Comparison of ENCODE assay signal across 1 cellular context in genomic region chr20:50413088-50413500, GRCh38.
TF ChIP-seq lines count a peak whose summit lies in the region.

No MANE protein-coding gene starts in this region.

TF ChIP-seq in HepG2, 621 proteins besides CTCF, POLR2A, EP300 and RAD21 (continued from another document and continues in another):
- TF ChIP-seq PLSCR1 (CRISPR knock-in tag; IDR thresholded peaks at IDR 0.05; ENCODE audit: borderline replicate concordance) (no peak), EED (CRISPR knock-in tag; IDR thresholded peaks at IDR 0.05) (no peak), ZNF12 (CRISPR knock-in tag; IDR thresholded peaks at IDR 0.05) (peak; percentile 27; the same call in 1 of the 2 replicates), GRHL1 (CRISPR knock-in tag; conservative IDR thresholded peaks at IDR 0.05) (no peak), HOXA3 (CRISPR knock-in tag; IDR thresholded peaks at IDR 0.05) (peak; percentile 27; the same call in 1 of the 2 replicates), RXRA (CRISPR knock-in tag; IDR thresholded peaks at IDR 0.05) (peak; percentile 69; the same call in 1 of the 2 replicates), ZNF142 (CRISPR knock-in tag; IDR thresholded peaks at IDR 0.05) (no peak), SMC3 (IDR thresholded peaks at IDR 0.05; ENCODE audit: low read length) (no peak; the same call in 1 of the 2 replicates), NCOA5 (CRISPR knock-in tag; IDR thresholded peaks at IDR 0.05) (no peak), HES4 (CRISPR knock-in tag; IDR thresholded peaks at IDR 0.05; ENCODE audit: borderline replicate concordance) (no peak), LRRFIP1 (CRISPR knock-in tag; conservative IDR thresholded peaks at IDR 0.05) (no peak), ZNF710 (CRISPR knock-in tag; IDR thresholded peaks at IDR 0.05; ENCODE audit: borderline replicate concordance) (peak; percentile 71), RAD51 (IDR thresholded peaks at IDR 0.05; ENCODE audit: borderline replicate concordance) (no peak), TMF1 (CRISPR knock-in tag; IDR thresholded peaks at IDR 0.05; ENCODE audit: low read depth) (no peak), ZNF670 (CRISPR knock-in tag; IDR thresholded peaks at IDR 0.05; ENCODE audit: borderline replicate concordance) (no peak), MXD3 (CRISPR knock-in tag; IDR thresholded peaks at IDR 0.05) (no peak), CHCHD3 (CRISPR knock-in tag; IDR thresholded peaks at IDR 0.05) (no peak), ZNF331 (CRISPR knock-in tag; IDR thresholded peaks at IDR 0.05) (no peak), ZNF746 (CRISPR knock-in tag; IDR thresholded peaks at IDR 0.05) (no peak), ZNF124 (CRISPR knock-in tag; IDR thresholded peaks at IDR 0.05) (no peak), ZSCAN25 (CRISPR knock-in tag; IDR thresholded peaks at IDR 0.05) (peak; percentile 73; the same call in 1 of the 2 replicates), ZC3H13 (CRISPR knock-in tag; IDR thresholded peaks at IDR 0.05) (no peak), ZNF101 (CRISPR knock-in tag; IDR thresholded peaks at IDR 0.05; ENCODE audit: borderline replicate concordance, low read depth) (no peak), ZNF460 (CRISPR knock-in tag; IDR thresholded peaks at IDR 0.05; ENCODE audit: borderline replicate concordance) (no peak), ZNF839 (CRISPR knock-in tag; IDR thresholded peaks at IDR 0.05; ENCODE audit: borderline replicate concordance) (no peak), ZNF446 (CRISPR knock-in tag; IDR thresholded peaks at IDR 0.05) (no peak), SAP130 (CRISPR knock-in tag; IDR thresholded peaks at IDR 0.05; ENCODE audit: low read depth) (no peak), RORA (CRISPR knock-in tag; IDR thresholded peaks at IDR 0.05) (no peak), ZBTB4 (CRISPR knock-in tag; IDR thresholded peaks at IDR 0.05; ENCODE audit: borderline replicate concordance) (0 out of 2 replicates have a peak, but pooled peaks have one; percentile 26), KAT7 (CRISPR knock-in tag; IDR thresholded peaks at IDR 0.05; ENCODE audit: borderline replicate concordance) (no peak), CEBPG (CRISPR knock-in tag; IDR thresholded peaks at IDR 0.05) (peak; percentile 52; the same call in 1 of the 2 replicates), SSRP1 (CRISPR knock-in tag; IDR thresholded peaks at IDR 0.05) (no peak), ZNF276 (CRISPR knock-in tag; IDR thresholded peaks at IDR 0.05; ENCODE audit: low read depth) (no peak), ZNF747 (CRISPR knock-in tag; IDR thresholded peaks at IDR 0.05; ENCODE audit: borderline replicate concordance) (no peak), ZNF275 (CRISPR knock-in tag; IDR thresholded peaks at IDR 0.05; ENCODE audit: borderline replicate concordance) (no peak), SRSF9 (IDR thresholded peaks at IDR 0.05; ENCODE audit: borderline replicate concordance, insufficient read depth, low read depth, low read length, poor library complexity, severe bottlenecking) (no peak), ZNF556 (CRISPR knock-in tag; IDR thresholded peaks at IDR 0.05; ENCODE audit: borderline replicate concordance) (no peak), ZNF605 (CRISPR knock-in tag; IDR thresholded peaks at IDR 0.05) (no peak), FOXM1 (CRISPR knock-in tag; IDR thresholded peaks at IDR 0.05) (no peak), ZSCAN9 (CRISPR knock-in tag; IDR thresholded peaks at IDR 0.05; ENCODE audit: borderline replicate concordance) (0 out of 2 replicates have a peak, but pooled peaks have one; percentile 18), ZNF180 (CRISPR knock-in tag; IDR thresholded peaks at IDR 0.05; ENCODE audit: borderline replicate concordance, low read depth) (no peak), SOX13 (IDR thresholded peaks at IDR 0.05) (no peak), SOX13 (CRISPR knock-in tag; conservative IDR thresholded peaks at IDR 0.05 in 1 of 2, IDR thresholded peaks at IDR 0.05 in 1 of 2) (peak in 1 of 2 experiments; percentile 13; a peak in 1 of 4 replicates), TAF15 (IDR thresholded peaks at IDR 0.05; ENCODE audit: low read depth, low read length, poor library complexity, severe bottlenecking) (no peak), ZNF510 (CRISPR knock-in tag; IDR thresholded peaks at IDR 0.05; ENCODE audit: low read depth) (no peak), ZMYM3 (CRISPR knock-in tag; IDR thresholded peaks at IDR 0.05) (peak; percentile 99)
